In genomic region chr10:128026620-128027281, GRCh38 we compare ENCODE assay signal across 14 cellular contexts.
A peak's percentile ranks its signal among the peaks of the same experiment; 100 is the strongest.
DNase-seq lines count a peak whose midpoint lies in the region; ATAC-seq and TF ChIP-seq lines count a peak whose summit lies in the region.
"Had no signal": no experiment of that assay in that cellular context is flagged by ENCODE, and none has a peak within 500 bp of the region (broad histone marks: within the 10 kb centered on the region; RNA-seq: fewer than 3 reads in every experiment).

No MANE protein-coding gene starts in this region.

- H3K36me3 Mint-ChIP-seq in activated T-cell treated with anti-CD3 and anti-CD28 coated beads, Interleukin-2, amount 50 U/mL, for 72 hours (ENCODE audit: insufficient read depth in 2 of 2) = no peaks in the 10 kb centered on the region
- no peaks in the 10 kb centered on the region for H3K36me3 Mint-ChIP-seq in nephron (ENCODE audit: low read depth)
- H3K36me3 Mint-ChIP-seq: immature natural killer cell had no signal

- H3K9me3 Mint-ChIP-seq in activated T-cell treated with anti-CD3 and anti-CD28 coated beads, Interleukin-2, amount 50 U/mL, for 72 hours = no peaks in the 10 kb centered on the region
- no peaks in the 10 kb centered on the region for H3K9me3 Mint-ChIP-seq in nephron
- H3K9me3 Mint-ChIP-seq: immature natural killer cell had no signal

- no peak for TF ChIP-seq POLR2A in body of pancreas (IDR thresholded peaks at IDR 0.05)

- DNase-seq in activated naive CD4-positive, alpha-beta T cell treated with Interleukin-2 at 50 U/mL for 16 hours = peak; percentile 41
- no peak for DNase-seq in activated naive CD4-positive, alpha-beta T cell treated with anti-CD3 and anti-CD28 coated beads, Interleukin-2, amount 50 U/mL, for 16 hours
- DNase-seq in activated T-cell treated with anti-CD3 and anti-CD28 coated beads, Interleukin-2, amount 50 U/mL, for 72 hours = no peak
- DNase-seq in lower lobe of right lung = no peak
- DNase-seq in body of pancreas = no peak
- DNase-seq: COR-L47, cortex of kidney, GDM1, NCI-H1694, NCI-H345 had no signal

- H3K4me1 ChIP-seq in lower lobe of right lung (no peaks in the 10 kb centered on the region), body of pancreas (no peaks in the 10 kb centered on the region)

- peak overlapping the region in 1 of 2 donors; percentile 52 for H3K4me3 Mint-ChIP-seq in activated T-cell treated with anti-CD3 and anti-CD28 coated beads, Interleukin-2, amount 50 U/mL, for 72 hours
- H3K4me3 Mint-ChIP-seq in nephron = no peak overlapping the region
- H3K4me3 Mint-ChIP-seq: immature natural killer cell had no signal

- H3K27ac ChIP-seq in lower lobe of right lung = no peak overlapping the region
- no peak overlapping the region for H3K27ac ChIP-seq in body of pancreas

- 61 to 64% methylated on average over 4 of the region's 4 CpGs for WGBS in body of pancreas, 2 donors

- ATAC-seq in HG02610 (IDR thresholded peaks at IDR 0.05; ENCODE audit: unreplicated experiment) = peak; percentile 40
- ATAC-seq in activated T-cell treated with anti-CD3 and anti-CD28 coated beads, Interleukin-2, amount 50 U/mL, for 72 hours (replicated peaks in 1 of 2) = peak; percentile 49 to 81
- no peak for ATAC-seq in lower lobe of right lung
- ATAC-seq in body of pancreas = no peak
- no peak for ATAC-seq in GM21423 (IDR thresholded peaks at IDR 0.05; ENCODE audit: unreplicated experiment)

- intact Hi-C loops in lower lobe of right lung (cut with DNase I) (no loop called here), body of pancreas (cut with DNase I) (no loop called here)

- H3K27me3 ChIP-seq in lower lobe of right lung (ENCODE audit: low read depth) (no peaks in the 10 kb centered on the region), body of pancreas (no peaks in the 10 kb centered on the region)

- no peak for TF ChIP-seq CTCF in nephron (IDR thresholded peaks at IDR 0.05; ENCODE audit: unreplicated experiment in 3 of 3)
- TF ChIP-seq CTCF in lower lobe of right lung (IDR thresholded peaks at IDR 0.05) = no peak
- no peak for TF ChIP-seq CTCF in body of pancreas (IDR thresholded peaks at IDR 0.05)

- no peaks in the 10 kb centered on the region for H3K27me3 Mint-ChIP-seq in activated T-cell treated with anti-CD3 and anti-CD28 coated beads, Interleukin-2, amount 50 U/mL, for 72 hours (ENCODE audit: low read depth)
- H3K27me3 Mint-ChIP-seq in nephron (ENCODE audit: low read depth) = peaks cover 9% of the 10 kb centered on the region

- H3K9me3 ChIP-seq in lower lobe of right lung (no peaks in the 10 kb centered on the region), body of pancreas (no peaks in the 10 kb centered on the region)

- H3K36me3 ChIP-seq in lower lobe of right lung = peaks cover 6% of the 10 kb centered on the region
- no peaks in the 10 kb centered on the region for H3K36me3 ChIP-seq in body of pancreas (replicated peaks in 1 of 2; ENCODE audit: insufficient read depth in 1 of 2, low read depth in 2 of 2)

- H3K4me1 Mint-ChIP-seq in activated T-cell treated with anti-CD3 and anti-CD28 coated beads, Interleukin-2, amount 50 U/mL, for 72 hours (ENCODE audit: low read depth) = peaks cover 25% of the 10 kb centered on the region
- H3K4me1 Mint-ChIP-seq in nephron = peaks cover 29% of the 10 kb centered on the region

- H3K4me3 ChIP-seq in lower lobe of right lung = no peak overlapping the region
- no peak overlapping the region for H3K4me3 ChIP-seq in body of pancreas

- H3K27ac Mint-ChIP-seq in activated T-cell treated with anti-CD3 and anti-CD28 coated beads, Interleukin-2, amount 50 U/mL, for 72 hours = peak overlapping the region; percentile 57
- peak overlapping the region in 2 of 3 experiments; percentile 44 to 55 for H3K27ac Mint-ChIP-seq in nephron

Comparison
In these comparisons a context has a peak if more than half of its experiments do, and no peak if none do; other contexts are left out.
1. ATAC-seq: peak in HG02610 (single experiment) and activated T-cell treated with anti-CD3 and anti-CD28 coated beads, Interleukin-2, amount 50 U/mL, for 72 hours (2 of 2); none in lower lobe of right lung (0 of 2), body of pancreas (single experiment) and GM21423 (single experiment).